Comparison of ENCODE assay signal across 25 cellular contexts in genomic region chrX:102696303-102696702, GRCh38.
"Had no signal": no experiment of that assay in that cellular context is flagged by ENCODE, and none has a peak within 500 bp of the region (broad histone marks: within the 10 kb centered on the region; RNA-seq: fewer than 3 reads in every experiment).

No MANE protein-coding gene starts in this region.

- ATAC-seq: effector memory CD8-positive, alpha-beta T cell; esophagus mucosa; gastrocnemius medialis; heart right ventricle; left cardiac atrium; left lung; left ventricle myocardium superior; lower lobe of right lung; mucosa of descending colon had no signal

- H3K36me3 ChIP-seq: esophagus squamous epithelium, gastrocnemius medialis, heart right ventricle, left lung, lower lobe of right lung had no signal

- H3K27ac ChIP-seq: coronary artery, dorsolateral prefrontal cortex, epithelial cell of prostate, esophagus squamous epithelium, gastrocnemius medialis, heart right ventricle, left lung, lower lobe of right lung had no signal

- H3K4me1 ChIP-seq: esophagus squamous epithelium, gastrocnemius medialis, heart right ventricle, left lung, lower lobe of right lung had no signal

- H3K4me3 ChIP-seq: coronary artery, dorsolateral prefrontal cortex, esophagus squamous epithelium, gastrocnemius medialis, heart right ventricle, left lung, lower lobe of right lung, mucosa of descending colon had no signal

- H3K9me3 ChIP-seq: gastrocnemius medialis, left lung, lower lobe of right lung, mucosa of descending colon had no signal

- DNase-seq: dermis blood vessel endothelial cell; dorsolateral prefrontal cortex; effector CD4-positive, alpha-beta T cell; effector memory CD8-positive, alpha-beta T cell; endodermal cell; erythroblast; esophagus squamous epithelium; foreskin fibroblast; foreskin melanocyte; gastrocnemius medialis; glutamatergic neuron; head of caudate nucleus; heart right ventricle; hippocampal formation; left cardiac atrium; left lung; left ventricle myocardium superior; lower lobe of right lung; mesenchymal stem cell; mucosa of descending colon; naive B cell had no signal

- FAIRE-seq: keratinocyte had no signal

- H3K27me3 ChIP-seq: esophagus squamous epithelium, gastrocnemius medialis, left lung had no signal
